8 cellular contexts compared by ENCODE assay signal in the genomic region with DNA sequence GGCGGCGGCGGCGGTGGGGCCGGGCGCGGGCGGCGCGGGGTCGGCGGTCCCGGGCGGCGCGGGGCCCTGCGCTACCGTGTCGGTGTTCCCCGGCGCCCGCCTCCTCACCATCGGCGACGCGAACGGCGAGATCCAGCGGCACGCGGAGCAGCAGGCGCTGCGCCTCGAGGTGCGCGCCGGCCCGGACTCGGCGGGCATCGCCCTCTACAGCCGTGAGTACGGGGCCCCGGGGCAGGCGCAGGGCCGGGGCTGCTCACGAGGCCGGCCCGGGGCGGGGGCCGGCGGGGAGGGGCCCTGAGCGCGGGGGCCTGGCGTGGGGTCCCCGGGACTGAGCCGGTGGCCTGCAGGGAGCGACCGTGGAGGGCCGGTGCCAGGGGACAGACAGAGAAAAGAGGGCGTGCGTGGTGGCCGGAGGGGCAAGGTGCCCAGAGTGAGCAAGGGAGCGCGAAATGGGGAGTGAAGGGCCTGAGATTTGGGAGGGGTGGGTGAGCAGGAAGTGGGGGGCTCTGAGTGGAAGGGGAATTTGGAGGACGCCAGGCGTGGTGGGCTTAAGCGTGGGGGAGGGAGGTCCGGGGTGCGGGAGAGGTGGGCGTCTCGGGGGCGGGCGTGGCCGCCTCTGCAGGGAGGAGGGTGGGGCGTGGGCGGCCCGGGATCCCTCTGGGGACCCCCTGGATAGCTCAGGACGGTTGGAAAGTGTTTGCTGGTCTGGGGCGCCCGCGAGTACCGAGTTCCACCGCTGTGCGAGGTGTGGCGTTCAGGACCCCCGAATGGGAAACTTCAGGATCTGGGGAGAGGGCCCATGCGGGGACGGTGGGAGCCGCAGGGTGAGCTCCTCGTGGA. TPM values are rescaled to one million over a fixed set of nuclear protein-coding genes. Genes with fewer than 3 reads are reported as not detected.
DNase-seq lines count a peak whose midpoint lies in the region; ATAC-seq and TF ChIP-seq lines count a peak whose summit lies in the region.

No MANE protein-coding gene starts in this region.

- H3K9ac ChIP-seq in endodermal cell (ENCODE audit: extremely low read depth, low read length, poor library complexity, severe bottlenecking) (peak overlapping the region; percentile 75), mucosa of stomach (ENCODE audit: low read length) (peak overlapping the region; percentile 82)

- peak overlapping the region; percentile 71 for H3K4me3 Mint-ChIP-seq in endodermal cell

- H3K4me3 ChIP-seq in endodermal cell (ENCODE audit: low read length) (peak overlapping the region; percentile 86), mucosa of stomach (ENCODE audit: low read length) (peak overlapping the region; percentile 56)

- H3K36me3 ChIP-seq in endodermal cell (ENCODE audit: control insufficient read depth, insufficient read depth, low read length) = peaks cover 3% of the 10 kb centered on the region
- no peaks in the 10 kb centered on the region for H3K36me3 ChIP-seq in mucosa of stomach (ENCODE audit: control insufficient read depth, insufficient read depth, low read length)

- H3K4me1 ChIP-seq in endodermal cell (ENCODE audit: control insufficient read depth, insufficient read depth, low read length) = no peaks in the 10 kb centered on the region
- H3K4me1 ChIP-seq in mucosa of stomach (ENCODE audit: control insufficient read depth, insufficient read depth, low read length) = peaks cover 16% of the 10 kb centered on the region

- H3K36me3 Mint-ChIP-seq in endodermal cell (ENCODE audit: low read depth) = peaks cover 10% of the 10 kb centered on the region

- peak; percentile 53 for TF ChIP-seq CTCF in endodermal cell (conservative IDR thresholded peaks at IDR 0.05)

- no peaks in the 10 kb centered on the region for H3K9me3 Mint-ChIP-seq in endodermal cell

- peak overlapping the region; percentile 65 for H3K27ac Mint-ChIP-seq in endodermal cell

- peaks cover 11% of the 10 kb centered on the region for H3K4me1 Mint-ChIP-seq in endodermal cell

- H3K27me3 ChIP-seq in endodermal cell (ENCODE audit: control insufficient read depth, insufficient read depth, low read length, poor library complexity, severe bottlenecking) (no peaks in the 10 kb centered on the region), mucosa of stomach (ENCODE audit: control insufficient read depth, insufficient read depth, low read length) (no peaks in the 10 kb centered on the region)

- H3K27ac ChIP-seq in endodermal cell (ENCODE audit: low read depth, low read length) (peak overlapping the region; percentile 70), temporal lobe (ENCODE audit: low read depth, low read length) (peak overlapping the region; percentile 36)

- H3K9me3 ChIP-seq in endodermal cell (ENCODE audit: control insufficient read depth, low read length) = no peaks in the 10 kb centered on the region
- H3K9me3 ChIP-seq in mucosa of stomach (ENCODE audit: control insufficient read depth, low read length) = no peaks in the 10 kb centered on the region

- peak; percentile 12 for ATAC-seq in HG03520 (IDR thresholded peaks at IDR 0.05; ENCODE audit: unreplicated experiment)

- DNase-seq in NCI-H82 (lab: John Stamatoyannopoulos, UW) (peak; percentile 51), NCI-H82 treated with DMSO at 0.1 percent for 48 hours (lab: John Stamatoyannopoulos, UW; ENCODE audit: unreplicated experiment) (no peak), endodermal cell (peak; percentile 71), COR-L47 (lab: John Stamatoyannopoulos, UW) (no peak)
- DNase-seq in activated CD4-positive, alpha-beta T cell treated with anti-CD3 and anti-CD28 coated beads, Interleukin-2, amount 50 U/mL, for 4 hours = peak; percentile 10 to 22

- WGBS in endodermal cell (ENCODE audit: insufficient coverage in 1 of 2, insufficient read length in 1 of 2), 2 experiments = 0 to 1% methylated on average over 20 to 91 of the region's 91 CpGs

- no peaks in the 10 kb centered on the region for H3K27me3 Mint-ChIP-seq in endodermal cell (ENCODE audit: insufficient read depth)

RNA-seq across cellular contexts. Expression of a gene that starts 0.6 kb away (rescaled TPM):
- total RNA-seq in endodermal cell = 10 to 100 TPM; 80.6 to 86.6 TPM
- 115 TPM for polyA plus RNA-seq in endodermal cell (2013, experiment 1 of 2)
- polyA plus RNA-seq in endodermal cell (2013, experiment 2 of 2) = 105 TPM
- 17.9 TPM for total RNA-seq in temporal lobe

RNA-seq across cellular contexts. Expression of a gene that starts 23.7 kb away (rescaled TPM):
- total RNA-seq in endodermal cell (under 1 TPM in 1 of 2 donors, not detected in 1; 0.24 TPM), temporal lobe (not detected)
- polyA plus RNA-seq in endodermal cell (2013, experiment 1 of 2) = not detected
- polyA plus RNA-seq in endodermal cell (2013, experiment 2 of 2) = not detected

RNA-seq across cellular contexts. Expression of a gene that starts 35.9 kb away (rescaled TPM):
- 10 to 100 TPM; 19.7 to 34.5 TPM for total RNA-seq in endodermal cell
- 33.2 TPM for polyA plus RNA-seq in endodermal cell (2013, experiment 1 of 2)
- polyA plus RNA-seq in endodermal cell (2013, experiment 2 of 2) = 32.3 TPM
- 8.1 TPM for total RNA-seq in temporal lobe

RNA-seq across cellular contexts. Expression of a gene that starts 56.5 kb away (rescaled TPM):
- total RNA-seq in endodermal cell (10 to 100 TPM; 55.6 to 62.6 TPM), temporal lobe (17.9 TPM)
- 32.0 TPM for polyA plus RNA-seq in endodermal cell (2013, experiment 1 of 2)
- 34.9 TPM for polyA plus RNA-seq in endodermal cell (2013, experiment 2 of 2)

RNA-seq across cellular contexts. Expression of a gene that starts 56.7 kb away (rescaled TPM):
- 10 to 100 TPM; 20.0 to 26.8 TPM for total RNA-seq in endodermal cell
- 20.9 TPM for polyA plus RNA-seq in endodermal cell (2013, experiment 1 of 2)
- polyA plus RNA-seq in endodermal cell (2013, experiment 2 of 2) = 20.7 TPM
- 23.8 TPM for total RNA-seq in temporal lobe

Comparison
In these comparisons a context has a peak if more than half of its experiments do, and no peak if none do; other contexts are left out.
1. DNase-seq: peak in NCI-H82 (single experiment), activated CD4-positive, alpha-beta T cell treated with anti-CD3 and anti-CD28 coated beads, Interleukin-2, amount 50 U/mL, for 4 hours (2 of 2) and endodermal cell (single experiment); none in NCI-H82 treated with DMSO at 0.1 percent for 48 hours (single experiment) and COR-L47 (single experiment).